9 cellular contexts compared by ENCODE assay signal in genomic region chr15:53272116-53272515, GRCh38.
"Had no signal": no experiment of that assay in that cellular context is flagged by ENCODE, and none has a peak within 500 bp of the region (broad histone marks: within the 10 kb centered on the region; RNA-seq: fewer than 3 reads in every experiment).

No MANE protein-coding gene starts in this region.

- H3K27ac ChIP-seq: HL-60, KMS-11 had no signal

- FAIRE-seq: HepG2, HTR-8/SVneo, K562 had no signal

- ATAC-seq: HepG2, K562 had no signal

- H3K4me1 Mint-ChIP-seq: IgD-negative memory B cell had no signal

- H3K27ac Mint-ChIP-seq: IgD-negative memory B cell had no signal

- H3K36me3 Mint-ChIP-seq: IgD-negative memory B cell had no signal

- H3K9ac ChIP-seq: KMS-11 had no signal

- H3K4me3 ChIP-seq: K562 had no signal

- DNase-seq: IMR-90, KBM-7, KG1 had no signal

- H3K4me2 ChIP-seq: KMS-11 had no signal
